Comparison of ENCODE assay signal across 1 cellular context in genomic region chr17:81926451-81927144, GRCh38.
TF ChIP-seq lines count a peak whose summit lies in the region.

No MANE protein-coding gene starts in this region.

TF ChIP-seq in HepG2, 621 proteins besides CTCF, POLR2A, EP300 and RAD21 (continued from another document and continues in another):
- TF ChIP-seq, protein P1, sequence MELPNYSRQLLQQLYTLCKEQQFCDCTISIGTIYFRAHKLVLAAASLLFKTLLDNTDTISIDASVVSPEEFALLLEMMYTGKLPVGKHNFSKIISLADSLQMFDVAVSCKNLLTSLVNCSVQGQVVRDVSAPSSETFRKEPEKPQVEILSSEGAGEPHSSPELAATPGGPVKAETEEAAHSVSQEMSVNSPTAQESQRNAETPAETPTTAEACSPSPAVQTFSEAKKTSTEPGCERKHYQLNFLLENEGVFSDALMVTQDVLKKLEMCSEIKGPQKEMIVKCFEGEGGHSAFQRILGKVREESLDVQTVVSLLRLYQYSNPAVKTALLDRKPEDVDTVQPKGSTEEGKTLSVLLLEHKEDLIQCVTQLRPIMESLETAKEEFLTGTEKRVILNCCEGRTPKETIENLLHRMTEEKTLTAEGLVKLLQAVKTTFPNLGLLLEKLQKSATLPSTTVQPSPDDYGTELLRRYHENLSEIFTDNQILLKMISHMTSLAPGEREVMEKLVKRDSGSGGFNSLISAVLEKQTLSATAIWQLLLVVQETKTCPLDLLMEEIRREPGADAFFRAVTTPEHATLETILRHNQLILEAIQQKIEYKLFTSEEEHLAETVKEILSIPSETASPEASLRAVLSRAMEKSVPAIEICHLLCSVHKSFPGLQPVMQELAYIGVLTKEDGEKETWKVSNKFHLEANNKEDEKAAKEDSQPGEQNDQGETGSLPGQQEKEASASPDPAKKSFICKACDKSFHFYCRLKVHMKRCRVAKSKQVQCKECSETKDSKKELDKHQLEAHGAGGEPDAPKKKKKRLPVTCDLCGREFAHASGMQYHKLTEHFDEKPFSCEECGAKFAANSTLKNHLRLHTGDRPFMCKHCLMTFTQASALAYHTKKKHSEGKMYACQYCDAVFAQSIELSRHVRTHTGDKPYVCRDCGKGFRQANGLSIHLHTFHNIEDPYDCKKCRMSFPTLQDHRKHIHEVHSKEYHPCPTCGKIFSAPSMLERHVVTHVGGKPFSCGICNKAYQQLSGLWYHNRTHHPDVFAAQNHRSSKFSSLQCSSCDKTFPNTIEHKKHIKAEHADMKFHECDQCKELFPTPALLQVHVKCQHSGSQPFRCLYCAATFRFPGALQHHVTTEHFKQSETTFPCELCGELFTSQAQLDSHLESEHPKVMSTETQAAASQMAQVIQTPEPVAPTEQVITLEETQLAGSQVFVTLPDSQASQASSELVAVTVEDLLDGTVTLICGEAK (IDR thresholded peaks at IDR 0.05), result no peak
- TF ChIP-seq, protein P1 (CRISPR knock-in tag; IDR thresholded peaks at IDR 0.05), result peak; percentile 68
- peak; percentile 52; the same call in 1 of the 2 replicates for TF ChIP-seq SMAD1 (CRISPR knock-in tag; IDR thresholded peaks at IDR 0.05; ENCODE audit: borderline replicate concordance, low read depth)
- no peak for TF ChIP-seq ZBTB8A (CRISPR knock-in tag; IDR thresholded peaks at IDR 0.05; ENCODE audit: borderline replicate concordance, low read depth)
- peak in 1 of 2 experiments; percentile 67; a peak in 1 of 4 replicates for TF ChIP-seq HMGXB4 (CRISPR knock-in tag; IDR thresholded peaks at IDR 0.05; ENCODE audit: borderline replicate concordance in 1 of 2, low read depth in 1 of 2)
- no peak for TF ChIP-seq ZNF547 (CRISPR knock-in tag; IDR thresholded peaks at IDR 0.05)
- peak; percentile 38; the same call in 1 of the 2 replicates for TF ChIP-seq MNT (IDR thresholded peaks at IDR 0.05)
- peak; percentile 86 for TF ChIP-seq ZGPAT (CRISPR knock-in tag; IDR thresholded peaks at IDR 0.05)
- peak; percentile 74; the same call in 1 of the 2 replicates for TF ChIP-seq MYC (CRISPR knock-in tag; IDR thresholded peaks at IDR 0.05; ENCODE audit: borderline replicate concordance)
- no peak for TF ChIP-seq SATB2 (CRISPR knock-in tag; IDR thresholded peaks at IDR 0.05)
- TF ChIP-seq MAFK (conservative IDR thresholded peaks at IDR 0.05 in 1 of 2, IDR thresholded peaks at IDR 0.05 in 1 of 2; ENCODE audit: low read length in 2 of 2), result peak; percentile 95 to 99
- TF ChIP-seq ZNF724P (CRISPR knock-in tag; IDR thresholded peaks at IDR 0.05; ENCODE audit: borderline replicate concordance), result no peak
- TF ChIP-seq ZMYM3 (CRISPR knock-in tag; IDR thresholded peaks at IDR 0.05), result 0 out of 2 replicates have a peak, but pooled peaks have one; percentile 8
- peak; percentile 75; the same call in 1 of the 2 replicates for TF ChIP-seq MXD3 (CRISPR knock-in tag; IDR thresholded peaks at IDR 0.05)
- 0 out of 2 replicates have a peak, but pooled peaks have one; percentile 15 for TF ChIP-seq MYNN (CRISPR knock-in tag; IDR thresholded peaks at IDR 0.05; ENCODE audit: low read depth)
- TF ChIP-seq ZNF768 (CRISPR knock-in tag; IDR thresholded peaks at IDR 0.05), result peak; percentile 60
- TF ChIP-seq TFAP4 (IDR thresholded peaks at IDR 0.05; ENCODE audit: borderline replicate concordance, low read depth), result peak; percentile 98
- peak; percentile 80 for TF ChIP-seq HNF4A (CRISPR knock-in tag; IDR thresholded peaks at IDR 0.05)
- TF ChIP-seq ZNF33B (CRISPR knock-in tag; IDR thresholded peaks at IDR 0.05), result peak; percentile 94
- no peak for TF ChIP-seq ZNF432 (CRISPR knock-in tag; IDR thresholded peaks at IDR 0.05; ENCODE audit: borderline replicate concordance)
- TF ChIP-seq, protein P2, sequence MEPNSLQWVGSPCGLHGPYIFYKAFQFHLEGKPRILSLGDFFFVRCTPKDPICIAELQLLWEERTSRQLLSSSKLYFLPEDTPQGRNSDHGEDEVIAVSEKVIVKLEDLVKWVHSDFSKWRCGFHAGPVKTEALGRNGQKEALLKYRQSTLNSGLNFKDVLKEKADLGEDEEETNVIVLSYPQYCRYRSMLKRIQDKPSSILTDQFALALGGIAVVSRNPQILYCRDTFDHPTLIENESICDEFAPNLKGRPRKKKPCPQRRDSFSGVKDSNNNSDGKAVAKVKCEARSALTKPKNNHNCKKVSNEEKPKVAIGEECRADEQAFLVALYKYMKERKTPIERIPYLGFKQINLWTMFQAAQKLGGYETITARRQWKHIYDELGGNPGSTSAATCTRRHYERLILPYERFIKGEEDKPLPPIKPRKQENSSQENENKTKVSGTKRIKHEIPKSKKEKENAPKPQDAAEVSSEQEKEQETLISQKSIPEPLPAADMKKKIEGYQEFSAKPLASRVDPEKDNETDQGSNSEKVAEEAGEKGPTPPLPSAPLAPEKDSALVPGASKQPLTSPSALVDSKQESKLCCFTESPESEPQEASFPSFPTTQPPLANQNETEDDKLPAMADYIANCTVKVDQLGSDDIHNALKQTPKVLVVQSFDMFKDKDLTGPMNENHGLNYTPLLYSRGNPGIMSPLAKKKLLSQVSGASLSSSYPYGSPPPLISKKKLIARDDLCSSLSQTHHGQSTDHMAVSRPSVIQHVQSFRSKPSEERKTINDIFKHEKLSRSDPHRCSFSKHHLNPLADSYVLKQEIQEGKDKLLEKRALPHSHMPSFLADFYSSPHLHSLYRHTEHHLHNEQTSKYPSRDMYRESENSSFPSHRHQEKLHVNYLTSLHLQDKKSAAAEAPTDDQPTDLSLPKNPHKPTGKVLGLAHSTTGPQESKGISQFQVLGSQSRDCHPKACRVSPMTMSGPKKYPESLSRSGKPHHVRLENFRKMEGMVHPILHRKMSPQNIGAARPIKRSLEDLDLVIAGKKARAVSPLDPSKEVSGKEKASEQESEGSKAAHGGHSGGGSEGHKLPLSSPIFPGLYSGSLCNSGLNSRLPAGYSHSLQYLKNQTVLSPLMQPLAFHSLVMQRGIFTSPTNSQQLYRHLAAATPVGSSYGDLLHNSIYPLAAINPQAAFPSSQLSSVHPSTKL (CRISPR knock-in tag; IDR thresholded peaks at IDR 0.05), result 0 out of 2 replicates have a peak, but pooled peaks have one; percentile 7
- TF ChIP-seq TGIF2 (CRISPR knock-in tag; IDR thresholded peaks at IDR 0.05), result peak; percentile 92
- TF ChIP-seq MAF1 (CRISPR knock-in tag; IDR thresholded peaks at IDR 0.05; ENCODE audit: borderline replicate concordance), result peak; percentile 67; the same call in 1 of the 2 replicates
- peak; percentile 69; the same call in 1 of the 2 replicates for TF ChIP-seq ZNF574 (CRISPR knock-in tag; IDR thresholded peaks at IDR 0.05)
- TF ChIP-seq UBTF (CRISPR knock-in tag; IDR thresholded peaks at IDR 0.05), result peak; percentile 77
- TF ChIP-seq GATAD1 (CRISPR knock-in tag; IDR thresholded peaks at IDR 0.05), result peak; percentile 27; the same call in 1 of the 2 replicates
- TF ChIP-seq ZC3H13 (CRISPR knock-in tag; IDR thresholded peaks at IDR 0.05), result peak; percentile 62; the same call in 1 of the 2 replicates
